Comparison of ENCODE assay signal across 21 cellular contexts in genomic region chr6:167759912-167760311, GRCh38.
"Had no signal": no experiment of that assay in that cellular context is flagged by ENCODE, and none has a peak within 500 bp of the region (broad histone marks: within the 10 kb centered on the region; RNA-seq: fewer than 3 reads in every experiment).

No MANE protein-coding gene starts in this region.

- H3K36me3 ChIP-seq: cardiac muscle cell, gastrocnemius medialis, prostate gland, suprapubic skin, tibial artery had no signal

- FAIRE-seq: keratinocyte, urothelium cell line had no signal

- DNase-seq: activated B cell treated with CpG ODN at 0.5 μM for 24 hours; activated CD4-positive, alpha-beta T cell treated with anti-CD3 and anti-CD28 coated beads, Interleukin-2, amount 50 U/mL, for 1 hour; activated CD8-positive, alpha-beta memory T cell treated with anti-CD3 and anti-CD28 coated beads, Interleukin-2, amount 10 ng/mL, durations not matched to agents 7 days and 5 days; activated CD8-positive, alpha-beta T cell treated with anti-CD3 and anti-CD28 coated beads, Interleukin-2, amount 10 ng/mL, durations not matched to agents 7 days and 5 days; activated T-cell treated with anti-CD3 and anti-CD28 coated beads, Interleukin-2, amount 50 U/mL, for 48 hours; anterior cingulate cortex; cortex of kidney; effector memory CD8-positive, alpha-beta T cell; erythroblast; gastrocnemius medialis; left cardiac atrium; natural killer cell; stimulated activated naive CD4-positive, alpha-beta T cell; T-helper 2 cell had no signal

- H3K4me2 ChIP-seq: hepatocyte had no signal

- H3K27me3 ChIP-seq: cardiac muscle cell, gastrocnemius medialis, hepatocyte, tibial artery had no signal

- H3K9me3 ChIP-seq: gastrocnemius medialis, prostate gland, suprapubic skin, tibial artery had no signal

- H3K27ac ChIP-seq: cardiac muscle cell, suprapubic skin had no signal

- H3K4me3 ChIP-seq: cardiac muscle cell, gastrocnemius medialis, hepatocyte, prostate gland, suprapubic skin, tibial artery had no signal

- H2AFZ ChIP-seq: hepatocyte had no signal

- ATAC-seq: activated CD8-positive, alpha-beta memory T cell treated with anti-CD3 and anti-CD28 coated beads, Interleukin-2, amount 10 ng/mL, durations not matched to agents 7 days and 5 days; activated CD8-positive, alpha-beta T cell treated with anti-CD3 and anti-CD28 coated beads, Interleukin-2, amount 10 ng/mL, durations not matched to agents 7 days and 5 days; effector memory CD8-positive, alpha-beta T cell; gastrocnemius medialis; natural killer cell had no signal

- H3K79me2 ChIP-seq: hepatocyte had no signal
